Comparison of ENCODE assay signal across 1 cellular context in genomic region chr12:101691697-101692096, GRCh38.
A peak's percentile ranks its signal among the peaks of the same experiment; 100 is the strongest.
TF ChIP-seq lines count a peak whose summit lies in the region.

No MANE protein-coding gene starts in this region.

TF ChIP-seq in HepG2, 621 proteins besides CTCF, POLR2A, EP300 and RAD21 (continued from another document):
- TF ChIP-seq, protein P1, sequence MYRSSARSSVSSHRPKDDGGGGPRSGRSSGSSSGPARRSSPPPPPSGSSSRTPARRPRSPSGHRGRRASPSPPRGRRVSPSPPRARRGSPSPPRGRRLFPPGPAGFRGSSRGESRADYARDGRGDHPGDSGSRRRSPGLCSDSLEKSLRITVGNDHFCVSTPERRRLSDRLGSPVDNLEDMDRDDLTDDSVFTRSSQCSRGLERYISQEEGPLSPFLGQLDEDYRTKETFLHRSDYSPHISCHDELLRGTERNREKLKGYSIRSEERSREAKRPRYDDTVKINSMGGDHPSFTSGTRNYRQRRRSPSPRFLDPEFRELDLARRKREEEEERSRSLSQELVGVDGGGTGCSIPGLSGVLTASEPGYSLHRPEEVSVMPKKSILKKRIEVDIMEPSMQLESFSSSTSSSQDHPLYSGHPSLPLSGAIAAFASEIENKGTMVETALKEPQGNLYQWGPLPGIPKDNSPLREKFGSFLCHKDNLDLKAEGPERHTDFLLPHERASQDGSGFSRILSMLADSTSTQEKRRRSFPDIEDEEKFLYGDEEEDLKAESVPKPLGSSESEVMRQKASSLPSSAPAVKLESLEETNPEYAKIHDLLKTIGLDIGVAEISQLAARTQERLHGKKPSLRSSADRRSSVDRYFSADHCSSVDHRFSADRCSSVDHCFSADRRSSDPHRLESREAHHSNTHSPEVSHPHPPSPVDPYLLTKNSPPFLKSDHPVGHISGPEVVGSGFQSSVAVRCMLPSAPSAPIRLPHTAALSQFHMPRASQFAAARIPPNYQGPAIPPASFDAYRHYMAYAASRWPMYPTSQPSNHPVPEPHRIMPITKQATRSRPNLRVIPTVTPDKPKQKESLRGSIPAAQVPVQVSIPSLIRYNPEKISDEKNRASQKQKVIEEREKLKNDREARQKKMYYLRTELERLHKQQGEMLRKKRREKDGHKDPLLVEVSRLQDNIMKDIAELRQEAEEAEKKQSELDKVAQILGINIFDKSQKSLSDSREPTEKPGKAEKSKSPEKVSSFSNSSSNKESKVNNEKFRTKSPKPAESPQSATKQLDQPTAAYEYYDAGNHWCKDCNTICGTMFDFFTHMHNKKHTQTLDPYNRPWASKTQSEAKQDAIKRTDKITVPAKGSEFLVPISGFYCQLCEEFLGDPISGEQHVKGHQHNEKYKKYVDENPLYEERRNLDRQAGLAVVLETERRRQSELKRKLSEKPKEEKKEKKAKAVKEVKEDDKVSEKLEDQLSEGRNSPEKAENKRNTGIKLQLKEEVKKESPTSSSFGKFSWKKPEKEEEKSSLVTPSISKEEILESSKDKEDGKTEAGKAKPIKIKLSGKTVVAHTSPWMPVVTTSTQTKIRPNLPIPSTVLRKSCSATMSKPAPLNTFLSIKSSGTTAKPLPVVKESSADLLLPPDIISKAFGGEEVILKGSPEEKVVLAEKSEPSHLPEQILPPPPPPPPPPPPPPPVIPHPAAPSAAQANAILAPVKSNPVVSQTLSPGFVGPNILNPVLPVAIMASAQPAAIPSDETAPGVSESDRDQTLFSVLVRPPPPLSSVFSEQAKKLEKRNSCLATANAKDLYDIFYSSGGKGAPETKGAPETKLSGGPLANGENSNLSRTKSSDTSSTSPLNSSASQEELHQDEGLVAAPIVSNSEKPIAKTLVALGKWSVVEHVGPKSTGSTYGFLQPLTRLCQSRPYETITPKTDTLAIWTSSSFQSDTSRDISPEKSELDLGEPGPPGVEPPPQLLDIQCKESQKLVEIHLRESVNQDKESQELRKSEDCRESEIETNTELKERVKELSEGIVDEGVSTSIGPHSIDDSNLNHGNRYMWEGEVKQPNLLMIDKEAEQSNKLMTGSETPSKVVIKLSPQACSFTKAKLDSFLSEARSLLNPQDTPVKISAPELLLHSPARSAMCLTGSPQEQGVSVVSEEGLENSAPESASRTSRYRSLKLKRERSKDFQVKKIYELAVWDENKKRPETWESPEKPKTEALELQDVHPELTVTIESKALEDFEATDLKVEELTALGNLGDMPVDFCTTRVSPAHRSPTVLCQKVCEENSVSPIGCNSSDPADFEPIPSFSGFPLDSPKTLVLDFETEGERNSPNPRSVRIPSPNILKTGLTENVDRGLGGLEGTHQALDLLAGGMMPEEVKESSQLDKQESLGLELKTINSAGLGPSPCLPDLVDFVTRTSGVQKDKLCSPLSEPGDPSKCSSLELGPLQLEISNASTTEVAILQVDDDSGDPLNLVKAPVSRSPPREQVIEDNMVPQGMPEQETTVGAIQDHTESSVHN (CRISPR knock-in tag; IDR thresholded peaks at IDR 0.05), result no peak
- no peak for TF ChIP-seq HHEX (CRISPR knock-in tag; IDR thresholded peaks at IDR 0.05)
- TF ChIP-seq SOX6 (IDR thresholded peaks at IDR 0.05), result no peak
- peak; percentile 51 for TF ChIP-seq SOX6 (CRISPR knock-in tag; IDR thresholded peaks at IDR 0.05)
- TF ChIP-seq ZNF234 (CRISPR knock-in tag; conservative IDR thresholded peaks at IDR 0.05), result no peak
- TF ChIP-seq ZNF7 (CRISPR knock-in tag; IDR thresholded peaks at IDR 0.05), result no peak
- no peak for TF ChIP-seq HNRNPL (IDR thresholded peaks at IDR 0.05; ENCODE audit: low read depth, low read length)
- TF ChIP-seq GFI1 (CRISPR knock-in tag; IDR thresholded peaks at IDR 0.05; ENCODE audit: borderline replicate concordance), result no peak
- TF ChIP-seq ZNF646 (CRISPR knock-in tag; IDR thresholded peaks at IDR 0.05), result no peak
- TF ChIP-seq LCORL (IDR thresholded peaks at IDR 0.05), result no peak
- TF ChIP-seq LCORL (CRISPR knock-in tag; IDR thresholded peaks at IDR 0.05), result no peak
- no peak for TF ChIP-seq ZKSCAN1 (IDR thresholded peaks at IDR 0.05; ENCODE audit: low read length)
- peak; percentile 69 for TF ChIP-seq AHDC1 (CRISPR knock-in tag; IDR thresholded peaks at IDR 0.05; ENCODE audit: borderline replicate concordance)
- no peak for TF ChIP-seq TP53 (CRISPR knock-in tag; conservative IDR thresholded peaks at IDR 0.05)
- no peak for TF ChIP-seq MAZ (IDR thresholded peaks at IDR 0.05; ENCODE audit: borderline replicate concordance, low read depth, low read length)
- TF ChIP-seq MAZ (CRISPR knock-in tag; IDR thresholded peaks at IDR 0.05; ENCODE audit: low read depth), result no peak
- TF ChIP-seq NR2F6 (IDR thresholded peaks at IDR 0.05), result peak; percentile 35; the same call in 1 of the 2 replicates
- TF ChIP-seq NR2F6 (CRISPR knock-in tag; IDR thresholded peaks at IDR 0.05), result no peak
- TF ChIP-seq SSRP1 (CRISPR knock-in tag; IDR thresholded peaks at IDR 0.05), result no peak
- TF ChIP-seq, protein P2, sequence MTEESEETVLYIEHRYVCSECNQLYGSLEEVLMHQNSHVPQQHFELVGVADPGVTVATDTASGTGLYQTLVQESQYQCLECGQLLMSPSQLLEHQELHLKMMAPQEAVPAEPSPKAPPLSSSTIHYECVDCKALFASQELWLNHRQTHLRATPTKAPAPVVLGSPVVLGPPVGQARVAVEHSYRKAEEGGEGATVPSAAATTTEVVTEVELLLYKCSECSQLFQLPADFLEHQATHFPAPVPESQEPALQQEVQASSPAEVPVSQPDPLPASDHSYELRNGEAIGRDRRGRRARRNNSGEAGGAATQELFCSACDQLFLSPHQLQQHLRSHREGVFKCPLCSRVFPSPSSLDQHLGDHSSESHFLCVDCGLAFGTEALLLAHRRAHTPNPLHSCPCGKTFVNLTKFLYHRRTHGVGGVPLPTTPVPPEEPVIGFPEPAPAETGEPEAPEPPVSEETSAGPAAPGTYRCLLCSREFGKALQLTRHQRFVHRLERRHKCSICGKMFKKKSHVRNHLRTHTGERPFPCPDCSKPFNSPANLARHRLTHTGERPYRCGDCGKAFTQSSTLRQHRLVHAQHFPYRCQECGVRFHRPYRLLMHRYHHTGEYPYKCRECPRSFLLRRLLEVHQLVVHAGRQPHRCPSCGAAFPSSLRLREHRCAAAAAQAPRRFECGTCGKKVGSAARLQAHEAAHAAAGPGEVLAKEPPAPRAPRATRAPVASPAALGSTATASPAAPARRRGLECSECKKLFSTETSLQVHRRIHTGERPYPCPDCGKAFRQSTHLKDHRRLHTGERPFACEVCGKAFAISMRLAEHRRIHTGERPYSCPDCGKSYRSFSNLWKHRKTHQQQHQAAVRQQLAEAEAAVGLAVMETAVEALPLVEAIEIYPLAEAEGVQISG (CRISPR knock-in tag; IDR thresholded peaks at IDR 0.05), result no peak
- TF ChIP-seq SMYD3 (CRISPR knock-in tag; IDR thresholded peaks at IDR 0.05), result no peak
- TF ChIP-seq ZNF557 (CRISPR knock-in tag; IDR thresholded peaks at IDR 0.05), result no peak
